8 cellular contexts compared by ENCODE assay signal in the genomic region with DNA sequence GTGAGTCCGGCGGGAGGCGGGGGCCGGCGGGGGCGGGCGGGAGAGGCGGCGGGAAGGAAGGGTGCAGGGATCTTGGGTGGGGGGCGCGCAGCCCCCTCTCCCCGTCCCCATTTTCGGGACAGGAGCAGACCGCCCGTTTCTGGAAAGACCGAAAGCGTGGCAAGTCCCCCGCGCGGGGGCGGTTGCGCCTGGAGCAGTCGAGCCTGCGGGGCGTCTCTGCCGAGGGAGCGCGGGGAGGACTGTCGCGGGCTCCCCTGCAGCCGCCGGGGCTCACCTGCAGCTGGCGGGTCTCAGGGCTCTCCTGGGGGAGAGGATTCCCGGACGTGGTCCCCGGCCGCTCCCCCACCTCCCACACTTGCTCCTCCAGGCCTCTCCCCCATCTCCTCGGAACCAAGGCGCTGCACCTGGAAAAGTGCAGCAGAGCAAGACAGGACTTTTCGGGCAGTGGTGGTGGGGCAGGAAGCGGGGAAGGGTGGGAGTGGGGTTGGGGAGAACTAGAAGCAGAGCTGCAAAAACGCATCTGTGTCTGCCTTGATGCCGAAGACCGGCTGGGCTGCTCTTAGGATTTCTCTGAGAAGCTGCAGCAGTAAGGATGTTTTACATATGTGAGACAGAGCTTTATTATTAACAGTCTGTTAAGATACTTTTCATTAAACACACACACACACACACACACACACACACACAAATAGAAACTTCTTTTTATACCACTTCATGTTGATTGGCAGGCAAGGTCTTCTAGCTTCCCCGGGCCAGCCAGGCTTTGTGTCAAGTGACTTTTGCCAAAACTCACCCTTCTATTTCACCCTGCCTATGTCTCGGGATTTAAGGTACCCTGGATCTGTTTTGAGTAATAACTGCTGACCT. TPM values are rescaled to one million over a fixed set of nuclear protein-coding genes. Genes with fewer than 3 reads are reported as not detected.
DNase-seq lines count a peak whose midpoint lies in the region; ATAC-seq and TF ChIP-seq lines count a peak whose summit lies in the region.

No MANE protein-coding gene starts in this region.

- H3K9me3 Mint-ChIP-seq in activated naive CD8-positive, alpha-beta T cell (ENCODE audit: low read depth), result no peaks in the 10 kb centered on the region

- no peaks in the 10 kb centered on the region for H3K36me3 ChIP-seq in OCI-LY3 (replicated peaks; ENCODE audit: low read depth, low read length)
- H3K36me3 ChIP-seq in hepatocyte (replicated peaks; ENCODE audit: insufficient read depth, low read depth), result no peaks in the 10 kb centered on the region

- peaks cover 33% of the 10 kb centered on the region for H3K79me2 ChIP-seq in OCI-LY3 (ENCODE audit: low read length)
- peaks cover 43% of the 10 kb centered on the region for H3K79me2 ChIP-seq in hepatocyte

- no peaks in the 10 kb centered on the region for H3K27me3 Mint-ChIP-seq in activated naive CD8-positive, alpha-beta T cell

- H3K9me3 ChIP-seq in OCI-LY3 (ENCODE audit: insufficient read depth, low read length) (no peaks in the 10 kb centered on the region), hepatocyte (ENCODE audit: low read depth) (no peaks in the 10 kb centered on the region)

- no peaks in the 10 kb centered on the region for H3K36me3 Mint-ChIP-seq in activated naive CD8-positive, alpha-beta T cell

- ATAC-seq in HG03139 (IDR thresholded peaks at IDR 0.05; ENCODE audit: unreplicated experiment), result no peak

- H3K27ac ChIP-seq in OCI-LY3 (ENCODE audit: low read length) (no peak overlapping the region), hepatocyte (peak overlapping the region; percentile 65), skin epidermis (peak overlapping the region in 20 of 21 experiments; percentile 6 to 90 (median 78))

- H3K4me3 ChIP-seq in OCI-LY3 (ENCODE audit: low read length), result peak overlapping the region; percentile 97
- peak overlapping the region; percentile 87 for H3K4me3 ChIP-seq in hepatocyte
- H3K4me3 ChIP-seq in skin epidermis, result peak overlapping the region; percentile 52 to 94 (median 82)

- H3K4me1 ChIP-seq in OCI-LY3 (ENCODE audit: low read length), result peaks cover 38% of the 10 kb centered on the region
- H3K4me1 ChIP-seq in hepatocyte (ENCODE audit: insufficient read depth), result peaks cover 22% of the 10 kb centered on the region

- H3K27me3 ChIP-seq in OCI-LY3 (ENCODE audit: low read depth, low read length) (no peaks in the 10 kb centered on the region), hepatocyte (no peaks in the 10 kb centered on the region)

- 3% methylated on average over 25 of the region's 46 CpGs for WGBS in hepatocyte (ENCODE audit: low lambda C conversion rate, missing lambda C conversion rate)

- H3K9ac ChIP-seq in OCI-LY3 (ENCODE audit: low read length), result peak overlapping the region; percentile 79

- H3K4me3 Mint-ChIP-seq in activated naive CD8-positive, alpha-beta T cell, result peak overlapping the region; percentile 83

- TF ChIP-seq CTCF in OCI-LY3 (IDR thresholded peaks at IDR 0.05; ENCODE audit: low read depth, low read length) (no peak), hepatocyte (IDR thresholded peaks at IDR 0.05; ENCODE audit: poor library complexity) (peak; percentile 25)

- 0 out of 2 replicates have a peak, but pooled peaks cover 7% of the 10 kb centered on the region for H4K20me1 ChIP-seq in OCI-LY3 (ENCODE audit: insufficient read depth, low read length)
- H4K20me1 ChIP-seq in hepatocyte (ENCODE audit: insufficient read depth, poor library complexity, severe bottlenecking), result no peaks in the 10 kb centered on the region

- H2AFZ ChIP-seq in OCI-LY3 (ENCODE audit: low read depth, low read length), result no peak overlapping the region
- H2AFZ ChIP-seq in hepatocyte, result peak overlapping the region; percentile 62

- peak; percentile 44 for DNase-seq in EL
- peak; percentile 23 for DNase-seq in HCEC 1CT
- DNase-seq in hepatocyte (ENCODE audit: low spot score), result peak; percentile 68
- no peak for DNase-seq in NCI-H2196 (lab: John Stamatoyannopoulos, UW; ENCODE audit: unreplicated experiment)

- H3K4me1 Mint-ChIP-seq in activated naive CD8-positive, alpha-beta T cell (ENCODE audit: low read depth), result peaks cover 53% of the 10 kb centered on the region

- peak overlapping the region; percentile 90 for H3K4me2 ChIP-seq in OCI-LY3 (ENCODE audit: low read length)
- peak overlapping the region; percentile 95 for H3K4me2 ChIP-seq in hepatocyte

- H3K9me2 ChIP-seq in hepatocyte (replicated peaks; ENCODE audit: insufficient read depth), result no peaks in the 10 kb centered on the region

- peak overlapping the region; percentile 67 for H3K27ac Mint-ChIP-seq in activated naive CD8-positive, alpha-beta T cell

RNA-seq across cellular contexts. Expression of a gene that starts 0.7 kb away (rescaled TPM):
- total RNA-seq in hepatocyte, result 80.9 and 92.3 TPM in 2 replicates
- 95.2 and 103 TPM in 2 replicates for polyA plus RNA-seq in hepatocyte
